8 cellular contexts compared by ENCODE assay signal in the genomic region with DNA sequence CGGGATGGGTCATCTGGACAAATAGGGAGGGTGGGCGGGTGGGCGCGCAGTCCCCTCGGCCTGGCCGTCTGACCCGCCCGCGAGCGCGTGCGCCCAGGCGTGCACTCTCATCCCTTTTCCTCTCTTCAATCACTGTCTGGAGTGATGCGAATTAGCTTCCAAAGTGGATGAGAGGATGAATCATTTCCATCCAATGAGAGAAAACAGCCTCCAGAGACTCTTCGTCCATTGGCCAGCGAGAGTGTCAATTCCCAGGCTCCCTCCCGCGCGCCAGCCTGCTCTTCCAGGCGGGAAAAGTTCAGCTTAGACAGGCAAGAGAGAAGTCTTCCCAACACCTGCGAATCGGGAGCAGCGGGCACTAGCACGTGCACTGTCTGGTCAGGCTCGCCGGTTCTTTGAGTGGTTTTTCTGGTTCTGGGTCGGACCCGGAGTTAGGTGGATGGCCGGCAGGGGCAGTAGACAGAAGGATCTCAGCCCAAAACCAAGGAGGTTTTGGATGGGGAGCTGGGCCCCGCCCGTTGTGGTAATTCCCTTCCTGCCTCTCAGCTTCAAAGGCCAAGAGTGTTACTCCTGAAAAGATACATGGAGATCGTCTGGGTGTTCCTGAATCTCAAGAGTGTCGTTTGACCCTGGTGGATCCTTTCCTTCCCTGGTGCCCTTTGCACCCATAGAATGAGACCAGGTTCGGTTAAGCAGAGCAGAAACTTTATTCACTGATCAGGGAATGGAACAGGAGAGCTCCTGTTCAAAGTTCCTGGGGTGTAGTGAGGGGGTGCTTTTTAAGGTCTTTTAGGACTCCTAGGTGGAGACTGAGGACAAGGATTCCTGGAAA. TPM values are rescaled to one million over a fixed set of nuclear protein-coding genes. Genes with fewer than 3 reads are reported as not detected.
DNase-seq lines count a peak whose midpoint lies in the region; ATAC-seq, FAIRE-seq and TF ChIP-seq lines count a peak whose summit lies in the region.

No MANE protein-coding gene starts in this region.

- TF ChIP-seq CTCF in A549 (IDR thresholded peaks at IDR 0.05) = no peak

- H3K9me3 ChIP-seq in A549 (no peaks in the 10 kb centered on the region), HUES48 (ENCODE audit: control insufficient read depth, insufficient read depth, low read length) (no peaks in the 10 kb centered on the region)

- WGBS in A549 (ENCODE audit: missing lambda C conversion rate) = 42% methylated on average over 34 of the region's 34 CpGs

- TF ChIP-seq POLR2A in A549 (IDR thresholded peaks at IDR 0.05; ENCODE audit: low read length) = no peak

- no peak for TF ChIP-seq RAD21 in A549 (conservative IDR thresholded peaks at IDR 0.05 in 1 of 2, IDR thresholded peaks at IDR 0.05 in 1 of 2)

- H3K27ac ChIP-seq in A549 (peak overlapping the region in 1 of 2 experiments; percentile 42; a peak in 1 of 6 replicates), HUES48 (ENCODE audit: low read depth, low read length) (no peak overlapping the region), skin epidermis (peak overlapping the region in 1 of 21 experiments; percentile 22)

- ATAC-seq in A549 (peak; percentile 77 to 90), GM18519 (IDR thresholded peaks at IDR 0.05; ENCODE audit: low FRiP score, unreplicated experiment) (no peak), HG02763 (IDR thresholded peaks at IDR 0.05; ENCODE audit: unreplicated experiment) (no peak), GM21717 (IDR thresholded peaks at IDR 0.05; ENCODE audit: unreplicated experiment) (no peak)

- H3K9ac ChIP-seq in HUES48 (ENCODE audit: low read depth, low read length) = no peak overlapping the region

- CTCF ChIA-PET in A549 (lab: Yijun Ruan, JAX) = no interaction called here

- peak overlapping the region; percentile 42 for H3K4me3 ChIP-seq in A549
- H3K4me3 ChIP-seq in HUES48 (ENCODE audit: low read depth, low read length) = peak overlapping the region; percentile 74; the same call in 1 of the 2 replicates
- peak overlapping the region; percentile 64 for H3K4me3 ChIP-seq in iPS-11a (ENCODE audit: low read depth, low read length)
- H3K4me3 ChIP-seq in skin epidermis = peak overlapping the region; percentile 0 to 44 (median 28)

- no peaks in the 10 kb centered on the region for H3K36me3 ChIP-seq in HUES48 (ENCODE audit: control insufficient read depth, insufficient read depth, low read length)

- H3K4me1 ChIP-seq in A549 (no peaks in the 10 kb centered on the region), HUES48 (ENCODE audit: control insufficient read depth, insufficient read depth, low read length) (peaks cover 9% of the 10 kb centered on the region; the same call in 1 of the 2 replicates)

- no peak for TF ChIP-seq EP300 in A549 (IDR thresholded peaks at IDR 0.05)

- DNase-seq in A549 (ENCODE audit: low read depth in 1 of 2, low spot score in 1 of 2) (peak; percentile 48 to 75), astrocyte of the hippocampus (ENCODE audit: low read depth, low spot score) (peak; percentile 93)

- peaks cover 49% of the 10 kb centered on the region for H3K27me3 ChIP-seq in HUES48 (ENCODE audit: control insufficient read depth, insufficient read depth, low read length)

- H3K4me2 ChIP-seq in A549 = peak overlapping the region; percentile 36; the same call in 2 of the 3 replicates

- no peak for FAIRE-seq in A549 (lab: Jason Lieb, UNC)

- POLR2A ChIA-PET in A549 (lab: Yijun Ruan, JAX) = no interaction called here

TF ChIP-seq in A549, 52 proteins besides CTCF, POLR2A, EP300 and RAD21:
- TF ChIP-seq HEYL (CRISPR knock-in tag; IDR thresholded peaks at IDR 0.05) = no peak
- TF ChIP-seq, protein P1, sequence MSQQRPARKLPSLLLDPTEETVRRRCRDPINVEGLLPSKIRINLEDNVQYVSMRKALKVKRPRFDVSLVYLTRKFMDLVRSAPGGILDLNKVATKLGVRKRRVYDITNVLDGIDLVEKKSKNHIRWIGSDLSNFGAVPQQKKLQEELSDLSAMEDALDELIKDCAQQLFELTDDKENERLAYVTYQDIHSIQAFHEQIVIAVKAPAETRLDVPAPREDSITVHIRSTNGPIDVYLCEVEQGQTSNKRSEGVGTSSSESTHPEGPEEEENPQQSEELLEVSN (IDR thresholded peaks at IDR 0.05; ENCODE audit: borderline replicate concordance, low read depth) = peak; percentile 89
- TF ChIP-seq, protein P2, sequence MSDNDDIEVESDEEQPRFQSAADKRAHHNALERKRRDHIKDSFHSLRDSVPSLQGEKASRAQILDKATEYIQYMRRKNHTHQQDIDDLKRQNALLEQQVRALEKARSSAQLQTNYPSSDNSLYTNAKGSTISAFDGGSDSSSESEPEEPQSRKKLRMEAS (IDR thresholded peaks at IDR 0.05) = peak; percentile 47

RNA-seq across cellular contexts. Expression of a gene that starts 33.4 kb away (rescaled TPM):
- polyA plus RNA-seq in A549 (2011; rRNA removed) (0.10 and 0.13 TPM in 2 replicates), A549 (2017; fragmentation: RNase III; extraction: RNeasy Plus Mini Kit Qiagen cat#74134 plus additional on column Dnase treatment) (0.14 to 0.24 TPM in 2 of 3 replicates, not detected in the other)
- 0.07 TPM in 1 of 2 replicates, not detected in the other for polyA plus RNA-seq in A549 (2012; cell fraction: cytosol; rRNA removed)
- 0.08 TPM in 1 of 2 replicates, not detected in the other for polyA plus RNA-seq in A549 (2012; cell fraction: nucleus; rRNA removed)
- not detected in 2 replicates for polyA minus RNA-seq in A549 (2011; rRNA and poly(A)+ RNA removed)

Comparison
In these comparisons a context has a peak if more than half of its experiments do, and no peak if none do; other contexts are left out.
1. ATAC-seq: peak in A549 (2 of 2); none in GM18519 (single experiment), HG02763 (single experiment) and GM21717 (single experiment).
2. Peak in every context shown above with its lines, with median percentiles within 50 percentile points of each other: H3K4me3 ChIP-seq.